11 cellular contexts compared by ENCODE assay signal in the genomic region with DNA sequence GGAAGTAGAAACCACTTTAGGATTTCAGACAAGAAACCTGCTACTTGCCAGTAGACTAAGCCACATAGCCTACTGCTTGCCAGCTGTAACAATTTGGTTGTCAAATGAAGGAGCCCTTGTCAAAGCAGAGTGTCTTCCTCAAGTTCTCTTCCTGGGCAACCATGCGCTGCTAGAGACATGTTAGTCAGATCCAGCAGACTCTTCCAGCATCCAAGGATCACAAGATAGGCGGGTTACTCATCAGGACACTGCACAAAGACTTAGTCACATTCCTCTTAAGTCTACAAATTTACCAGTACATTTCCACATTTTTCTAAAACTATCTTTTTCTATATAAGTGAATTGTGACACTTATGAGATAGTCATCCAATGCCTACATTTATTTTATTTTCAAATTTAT. TPM values are rescaled to one million over a fixed set of nuclear protein-coding genes. Genes with fewer than 3 reads are reported as not detected.
DNase-seq lines count a peak whose midpoint lies in the region; ATAC-seq lines count a peak whose summit lies in the region.
"Had no signal": no experiment of that assay in that cellular context is flagged by ENCODE, and none has a peak within 500 bp of the region (broad histone marks: within the 10 kb centered on the region; RNA-seq: fewer than 3 reads in every experiment).

No MANE protein-coding gene starts in this region.

- DNase-seq in A172 (ENCODE audit: low spot score): peak; percentile 69
- peak; percentile 96 for DNase-seq in HCEC 1CT
- DNase-seq in amniotic stem cell (lab: John Stamatoyannopoulos, UW): peak; percentile 62
- peak; percentile 95 for DNase-seq in foreskin melanocyte
- DNase-seq in NCI-H1105 treated with DMSO at 0.1 percent for 48 hours (lab: John Stamatoyannopoulos, UW): no peak
- DNase-seq in NCI-H524 (lab: John Stamatoyannopoulos, UW): no peak
- no peak for DNase-seq in NCI-H1930 (lab: John Stamatoyannopoulos, UW)
- DNase-seq: 8988T, transverse colon had no signal

- no peak for ATAC-seq in HG03159 (IDR thresholded peaks at IDR 0.05; ENCODE audit: unreplicated experiment)
- ATAC-seq: GM12878 had no signal

RNA-seq across cellular contexts. Expression of gene SKIC3, which starts 24.3 kb away (rescaled TPM):
- total RNA-seq in A172 (2014; rRNA removed; shearing (Covaris generic)): 83.3 and 94.5 TPM in 2 replicates

RNA-seq across cellular contexts. Expression of gene ARSK, which starts 24.5 kb away (rescaled TPM):
- total RNA-seq in A172 (2014; rRNA removed; shearing (Covaris generic)): 18.3 and 21.3 TPM in 2 replicates

Comparison
In these comparisons a context has a peak if more than half of its experiments do, and no peak if none do; other contexts are left out.
1. DNase-seq: peak in A172 (single experiment), HCEC 1CT (single experiment), amniotic stem cell (single experiment) and foreskin melanocyte (single experiment); none in NCI-H1105 treated with DMSO at 0.1 percent for 48 hours (single experiment), NCI-H524 (0 of 2) and NCI-H1930 (0 of 2).